ENCODE assay signal across 2 cellular contexts in the genomic region with DNA sequence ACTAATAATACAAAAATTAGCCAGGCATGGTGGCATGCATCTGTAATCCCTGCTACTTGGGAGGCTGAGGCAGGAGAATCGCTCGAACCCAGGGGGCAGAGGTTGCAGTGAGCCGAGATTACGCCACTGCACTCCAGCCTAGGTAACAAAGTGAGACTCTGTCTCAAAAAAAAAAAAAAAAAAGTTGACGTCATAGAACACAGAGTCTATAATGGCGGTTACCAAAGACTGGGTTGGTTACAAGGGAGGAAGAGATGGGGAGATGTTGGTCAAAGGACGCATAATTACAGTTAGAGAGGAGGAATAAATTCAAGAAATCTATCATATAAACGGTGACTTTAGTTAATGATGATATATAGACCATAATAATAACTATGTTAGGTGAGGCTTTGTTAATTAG.
TF ChIP-seq lines count a peak whose summit lies in the region.

No MANE protein-coding gene starts in this region.

TF ChIP-seq in HepG2, 621 proteins besides CTCF, POLR2A, EP300 and RAD21:
- peak; percentile 86 for TF ChIP-seq ATF7 (IDR thresholded peaks at IDR 0.05)
- no peak for TF ChIP-seq ATF7 (CRISPR knock-in tag; IDR thresholded peaks at IDR 0.05)
- TF ChIP-seq CREB1 (IDR thresholded peaks at IDR 0.05) = peak; percentile 72
- TF ChIP-seq CREB1 (CRISPR knock-in tag; IDR thresholded peaks at IDR 0.05) = no peak
- no peak for TF ChIP-seq TRIM24 (CRISPR knock-in tag; IDR thresholded peaks at IDR 0.05)
- no peak for TF ChIP-seq MXD4 (CRISPR knock-in tag; IDR thresholded peaks at IDR 0.05)
- no peak for TF ChIP-seq HOXA9 (CRISPR knock-in tag; IDR thresholded peaks at IDR 0.05; ENCODE audit: borderline replicate concordance)
- TF ChIP-seq, protein P1, sequence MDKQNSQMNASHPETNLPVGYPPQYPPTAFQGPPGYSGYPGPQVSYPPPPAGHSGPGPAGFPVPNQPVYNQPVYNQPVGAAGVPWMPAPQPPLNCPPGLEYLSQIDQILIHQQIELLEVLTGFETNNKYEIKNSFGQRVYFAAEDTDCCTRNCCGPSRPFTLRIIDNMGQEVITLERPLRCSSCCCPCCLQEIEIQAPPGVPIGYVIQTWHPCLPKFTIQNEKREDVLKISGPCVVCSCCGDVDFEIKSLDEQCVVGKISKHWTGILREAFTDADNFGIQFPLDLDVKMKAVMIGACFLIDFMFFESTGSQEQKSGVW (CRISPR knock-in tag; IDR thresholded peaks at IDR 0.05; ENCODE audit: borderline replicate concordance) = no peak

TF ChIP-seq in GM12878, 131 proteins besides CTCF, POLR2A, EP300 and RAD21:
- TF ChIP-seq SPI1 (IDR thresholded peaks at IDR 0.05; ENCODE audit: borderline replicate concordance, insufficient read depth, low read depth, low read length) = no peak
- TF ChIP-seq STAT3 (IDR thresholded peaks at IDR 0.05; ENCODE audit: low read depth, low read length) = no peak
- TF ChIP-seq, protein P2, sequence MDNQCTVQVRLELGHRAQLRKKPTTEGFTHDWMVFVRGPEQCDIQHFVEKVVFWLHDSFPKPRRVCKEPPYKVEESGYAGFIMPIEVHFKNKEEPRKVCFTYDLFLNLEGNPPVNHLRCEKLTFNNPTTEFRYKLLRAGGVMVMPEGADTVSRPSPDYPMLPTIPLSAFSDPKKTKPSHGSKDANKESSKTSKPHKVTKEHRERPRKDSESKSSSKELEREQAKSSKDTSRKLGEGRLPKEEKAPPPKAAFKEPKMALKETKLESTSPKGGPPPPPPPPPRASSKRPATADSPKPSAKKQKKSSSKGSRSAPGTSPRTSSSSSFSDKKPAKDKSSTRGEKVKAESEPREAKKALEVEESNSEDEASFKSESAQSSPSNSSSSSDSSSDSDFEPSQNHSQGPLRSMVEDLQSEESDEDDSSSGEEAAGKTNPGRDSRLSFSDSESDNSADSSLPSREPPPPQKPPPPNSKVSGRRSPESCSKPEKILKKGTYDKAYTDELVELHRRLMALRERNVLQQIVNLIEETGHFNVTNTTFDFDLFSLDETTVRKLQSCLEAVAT (IDR thresholded peaks at IDR 0.05) = 0 out of 2 replicates have a peak, but pooled peaks have one; percentile 30
- TF ChIP-seq, protein P3, sequence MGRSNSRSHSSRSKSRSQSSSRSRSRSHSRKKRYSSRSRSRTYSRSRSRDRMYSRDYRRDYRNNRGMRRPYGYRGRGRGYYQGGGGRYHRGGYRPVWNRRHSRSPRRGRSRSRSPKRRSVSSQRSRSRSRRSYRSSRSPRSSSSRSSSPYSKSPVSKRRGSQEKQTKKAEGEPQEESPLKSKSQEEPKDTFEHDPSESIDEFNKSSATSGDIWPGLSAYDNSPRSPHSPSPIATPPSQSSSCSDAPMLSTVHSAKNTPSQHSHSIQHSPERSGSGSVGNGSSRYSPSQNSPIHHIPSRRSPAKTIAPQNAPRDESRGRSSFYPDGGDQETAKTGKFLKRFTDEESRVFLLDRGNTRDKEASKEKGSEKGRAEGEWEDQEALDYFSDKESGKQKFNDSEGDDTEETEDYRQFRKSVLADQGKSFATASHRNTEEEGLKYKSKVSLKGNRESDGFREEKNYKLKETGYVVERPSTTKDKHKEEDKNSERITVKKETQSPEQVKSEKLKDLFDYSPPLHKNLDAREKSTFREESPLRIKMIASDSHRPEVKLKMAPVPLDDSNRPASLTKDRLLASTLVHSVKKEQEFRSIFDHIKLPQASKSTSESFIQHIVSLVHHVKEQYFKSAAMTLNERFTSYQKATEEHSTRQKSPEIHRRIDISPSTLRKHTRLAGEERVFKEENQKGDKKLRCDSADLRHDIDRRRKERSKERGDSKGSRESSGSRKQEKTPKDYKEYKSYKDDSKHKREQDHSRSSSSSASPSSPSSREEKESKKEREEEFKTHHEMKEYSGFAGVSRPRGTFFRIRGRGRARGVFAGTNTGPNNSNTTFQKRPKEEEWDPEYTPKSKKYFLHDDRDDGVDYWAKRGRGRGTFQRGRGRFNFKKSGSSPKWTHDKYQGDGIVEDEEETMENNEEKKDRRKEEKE (IDR thresholded peaks at IDR 0.05) = no peak
